ENCODE assay signal across 24 cellular contexts in genomic region chr6:8623441-8623840, GRCh38.
"Had no signal": no experiment of that assay in that cellular context is flagged by ENCODE, and none has a peak within 500 bp of the region (broad histone marks: within the 10 kb centered on the region; RNA-seq: fewer than 3 reads in every experiment).

No MANE protein-coding gene starts in this region.

- H3K27me3 ChIP-seq: neural progenitor cell, ovary, right lobe of liver, sigmoid colon, stomach, thyroid gland, tibial nerve, upper lobe of right lung, uterus had no signal

- H3K4me3 ChIP-seq: neural progenitor cell, ovary, psoas muscle, right lobe of liver, sigmoid colon, stomach, thoracic aorta, thyroid gland, tibial nerve, upper lobe of right lung, uterus had no signal

- H3K79me2 ChIP-seq: parathyroid adenoma had no signal

- DNase-seq: natural killer cell; occipital lobe; ovary; posterior cingulate gyrus; psoas muscle; right cardiac atrium; right lobe of liver; sigmoid colon; small intestine; stimulated activated CD4-positive, alpha-beta T cell treated with anti-CD3 and anti-CD28 coated beads, Interleukin-15, amount 100 ng/mL, for 24 hours; stimulated activated CD4-positive, alpha-beta T cell treated with anti-CD3 and anti-CD28 coated beads, Interleukin-2, amount 100 ng/mL, for 24 hours; stimulated activated CD4-positive, alpha-beta T cell treated with anti-CD3 and anti-CD28 coated beads, Interleukin-2, amount 100 ng/mL, for 48 hours; stimulated activated CD4-positive, alpha-beta T cell treated with anti-CD3 and anti-CD28 coated beads, Interleukin-4, amount 100 ng/mL, for 24 hours; stimulated activated naive B cell treated with anti-CD40 and anti-IgM and Interleukin-4, amounts not matched to agents 10 μg/mL and 1 μg/mL and 100 μg/mL, for 72 hours; stimulated activated naive CD4-positive, alpha-beta T cell treated with Interleukin-2 at 50 U/mL for 16 hours; stomach; thyroid gland; upper lobe of right lung; uterus had no signal

- H3K27ac ChIP-seq: neural progenitor cell, ovary, parathyroid adenoma, psoas muscle, right lobe of liver, sigmoid colon, stomach, thoracic aorta, thyroid gland, tibial nerve, upper lobe of right lung, uterus had no signal

- H3K9ac ChIP-seq: neural progenitor cell, parathyroid adenoma had no signal

- H3K4me2 ChIP-seq: neural progenitor cell had no signal

- ATAC-seq: natural killer cell; psoas muscle; right cardiac atrium; right lobe of liver; stimulated activated effector memory CD8-positive, alpha-beta T cell treated with anti-CD3 and anti-CD28 coated beads, Interleukin-12 subunit alpha, Interleukin-12 subunit beta, amount 100 ng/mL, for 72 hours; stimulated activated naive B cell treated with anti-CD40 and anti-IgM and Interleukin-4, amounts not matched to agents 10 μg/mL and 1 μg/mL and 100 μg/mL, for 72 hours; upper lobe of right lung had no signal

- H3K36me3 ChIP-seq: neural progenitor cell, ovary, right lobe of liver, sigmoid colon, stomach, thoracic aorta, thyroid gland, tibial nerve, upper lobe of right lung, uterus had no signal

- FAIRE-seq: small intestine had no signal

- H3K9me3 ChIP-seq: ovary, psoas muscle, right lobe of liver, sigmoid colon, thoracic aorta, thyroid gland, upper lobe of right lung had no signal

- H3K4me1 ChIP-seq: parathyroid adenoma, psoas muscle, right lobe of liver, stomach, thyroid gland, tibial nerve, upper lobe of right lung, uterus had no signal

- H2AFZ ChIP-seq: neural progenitor cell, parathyroid adenoma had no signal
